Comparison of ENCODE assay signal across 7 cellular contexts in genomic region chr17:70713694-70714093, GRCh38.
"Had no signal": no experiment of that assay in that cellular context is flagged by ENCODE, and none has a peak within 500 bp of the region (broad histone marks: within the 10 kb centered on the region; RNA-seq: fewer than 3 reads in every experiment).

No MANE protein-coding gene starts in this region.

- FAIRE-seq: H1, H54 had no signal

- H3K4me2 ChIP-seq: GM23338 had no signal

- DNase-seq: H9, HCEC 1CT, KG1 had no signal

- ATAC-seq: GM23338 had no signal

- H3K4me3 ChIP-seq: GM23338 had no signal

- H2AFZ ChIP-seq: GM23338 had no signal

- H3K27ac ChIP-seq: HL-60 had no signal
